In the genomic region with DNA sequence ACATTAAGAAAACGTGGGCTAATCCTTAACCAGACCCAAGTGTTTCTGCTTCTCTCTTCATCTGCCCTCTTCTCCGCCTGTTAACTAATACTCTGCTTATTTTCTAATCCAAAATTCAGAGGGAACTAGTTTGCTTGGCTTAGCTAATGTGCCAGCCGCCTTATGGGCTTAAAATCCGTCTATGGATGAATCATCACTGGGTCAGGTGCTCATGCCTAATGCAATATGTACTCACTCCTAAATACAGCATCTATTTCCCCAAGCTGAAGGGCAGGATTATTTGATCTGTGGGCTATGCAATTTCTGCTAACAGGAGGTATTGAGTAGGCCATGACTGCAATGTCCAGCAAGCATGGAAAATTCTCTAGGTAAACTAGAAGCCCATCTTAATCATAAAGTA, we compare ENCODE assay signal across 26 cellular contexts. TPM values are rescaled to one million over a fixed set of nuclear protein-coding genes. Genes with fewer than 3 reads are reported as not detected.
"Had no signal": no experiment of that assay in that cellular context is flagged by ENCODE, and none has a peak within 500 bp of the region (broad histone marks: within the 10 kb centered on the region; RNA-seq: fewer than 3 reads in every experiment).

No MANE protein-coding gene starts in this region.

- DNase-seq: activated CD4-positive, alpha-beta T cell treated with anti-CD3 and anti-CD28 coated beads, Interleukin-2, amount 10 ng/mL, durations not matched to agents 7 days and 5 days; activated CD4-positive, CD25-positive, alpha-beta regulatory T cell treated with anti-CD3 and anti-CD28 coated beads, Interleukin-2, amount 50 U/mL, for 72 hours; activated CD8-positive, alpha-beta T cell treated with anti-CD3 and anti-CD28 coated beads for 36 hours; activated gamma-delta T cell treated with Interleukin-2 at 50 U/mL for 16 hours; cerebellar nuclear complex; endodermal cell; foreskin keratinocyte; immature natural killer cell; midbrain; natural killer cell; stimulated activated CD4-positive, alpha-beta T cell treated with anti-CD3 and anti-CD28 coated beads, Interleukin-4, amount 100 ng/mL, for 4 hours; stimulated activated naive CD8-positive, alpha-beta T cell treated with anti-CD3 and anti-CD28 coated beads, Interleukin-15, amount 100 ng/mL, for 72 hours; T-helper 1 cell; uterus; WERI-Rb-1 had no signal

- FAIRE-seq: TTC549 had no signal

- H3K36me3 ChIP-seq: right atrium auricular region, suprapubic skin, uterus, WERI-Rb-1 had no signal

- H3K27me3 ChIP-seq: foreskin keratinocyte, right atrium auricular region, suprapubic skin, tibial nerve, uterus had no signal

- H3K27ac ChIP-seq: coronary artery, epithelial cell of prostate, foreskin keratinocyte, right atrium auricular region, suprapubic skin, tibial nerve, uterus, WERI-Rb-1 had no signal

- H3K9me3 ChIP-seq: right atrium auricular region, suprapubic skin, tibial nerve, uterus had no signal

- H3K4me1 ChIP-seq: foreskin keratinocyte, right atrium auricular region, suprapubic skin, tibial nerve, uterus had no signal

- H3K4me3 ChIP-seq: coronary artery, right atrium auricular region, suprapubic skin, tibial nerve, uterus had no signal

- ATAC-seq: activated CD8-positive, alpha-beta T cell treated with anti-CD3 and anti-CD28 coated beads for 36 hours; activated naive CD4-positive, alpha-beta T cell treated with anti-CD3 and anti-CD28 coated beads, Interleukin-2, amount 50 U/mL, for 72 hours; foreskin keratinocyte; natural killer cell; stimulated activated naive CD8-positive, alpha-beta T cell treated with anti-CD3 and anti-CD28 coated beads, Interleukin-15, amount 100 ng/mL, for 72 hours had no signal

RNA-seq across cellular contexts. Expression of a gene that starts 55.1 kb away (rescaled TPM):
- total RNA-seq: activated CD4-positive, alpha-beta T cell treated with anti-CD3 and anti-CD28 coated beads, Interleukin-2, amount 10 ng/mL, durations not matched to agents 7 days and 5 days; activated T-helper 1 cell treated with anti-CD3 and anti-CD28 coated beads, Interleukin-12 subunit alpha, Interleukin-12 subunit beta, Interleukin-2, Interleukin-4 antibody, amounts not matched to agents 30 ng/mL and 10 ng/mL and 1 ng/mL, durations not matched to agents 14 hours and 24 hours and 36 hours; endodermal cell; foreskin keratinocyte; glomerular endothelial cell; osteocyte had no signal
- polyA plus RNA-seq: fibroblast of lung, foreskin keratinocyte had no signal
